In genomic region chr1:18976096-18976495, GRCh38 we compare ENCODE assay signal across 26 cellular contexts.
"Had no signal": no experiment of that assay in that cellular context is flagged by ENCODE, and none has a peak within 500 bp of the region (broad histone marks: within the 10 kb centered on the region; RNA-seq: fewer than 3 reads in every experiment).

No MANE protein-coding gene starts in this region.

- H3K36me3 Mint-ChIP-seq: mesothelial cell of epicardium had no signal

- H3K27me3 ChIP-seq: colonic mucosa, gastrocnemius medialis, heart right ventricle, left lung had no signal

- ATAC-seq: effector memory CD8-positive, alpha-beta T cell; esophagus mucosa; gastrocnemius medialis; heart right ventricle; left cardiac atrium; left lung; left ventricle myocardium superior; lower lobe of right lung; mucosa of descending colon had no signal

- H3K4me3 Mint-ChIP-seq: dendritic cell treated with granulocyte-macrophage colony-stimulating factor and Interleukin-4, amounts not matched to agents 40 ng/mL and 50 ng/mL, for 4 days; effector memory CD8-positive, alpha-beta T cell; endodermal cell; mesothelial cell of epicardium had no signal

- H3K4me1 ChIP-seq: colonic mucosa had no signal

- DNase-seq: colonic mucosa; cortex of kidney; effector CD8-positive, alpha-beta T cell; effector memory CD8-positive, alpha-beta T cell; endodermal cell; erythroblast; esophagus squamous epithelium; foreskin fibroblast; foreskin melanocyte; gastrocnemius medialis; glutamatergic neuron; heart right ventricle; hippocampal formation; left cardiac atrium; left lung; left ventricle myocardium superior; lower lobe of right lung; mesenchymal stem cell; mucosa of descending colon had no signal

- H3K27ac Mint-ChIP-seq: dendritic cell treated with granulocyte-macrophage colony-stimulating factor and Interleukin-4, amounts not matched to agents 40 ng/mL and 50 ng/mL, for 4 days; effector memory CD8-positive, alpha-beta T cell; endodermal cell; mesothelial cell of epicardium had no signal

- H3K9me3 ChIP-seq: colonic mucosa, lower lobe of right lung, mucosa of descending colon had no signal

- H3K27ac ChIP-seq: colonic mucosa, epithelial cell of prostate, esophagus squamous epithelium, gastrocnemius medialis, heart right ventricle, left lung, lower lobe of right lung had no signal

- H3K4me3 ChIP-seq: colonic mucosa, esophagus squamous epithelium, gastrocnemius medialis, heart right ventricle, left lung, lower lobe of right lung, mucosa of descending colon had no signal

- H3K4me1 Mint-ChIP-seq: mesothelial cell of epicardium had no signal

- H3K36me3 ChIP-seq: colonic mucosa, esophagus squamous epithelium, gastrocnemius medialis, heart right ventricle, left lung, lower lobe of right lung had no signal

- FAIRE-seq: endometrium, islet of Langerhans, keratinocyte had no signal
